ENCODE assay signal across 1 cellular context in the genomic region with DNA sequence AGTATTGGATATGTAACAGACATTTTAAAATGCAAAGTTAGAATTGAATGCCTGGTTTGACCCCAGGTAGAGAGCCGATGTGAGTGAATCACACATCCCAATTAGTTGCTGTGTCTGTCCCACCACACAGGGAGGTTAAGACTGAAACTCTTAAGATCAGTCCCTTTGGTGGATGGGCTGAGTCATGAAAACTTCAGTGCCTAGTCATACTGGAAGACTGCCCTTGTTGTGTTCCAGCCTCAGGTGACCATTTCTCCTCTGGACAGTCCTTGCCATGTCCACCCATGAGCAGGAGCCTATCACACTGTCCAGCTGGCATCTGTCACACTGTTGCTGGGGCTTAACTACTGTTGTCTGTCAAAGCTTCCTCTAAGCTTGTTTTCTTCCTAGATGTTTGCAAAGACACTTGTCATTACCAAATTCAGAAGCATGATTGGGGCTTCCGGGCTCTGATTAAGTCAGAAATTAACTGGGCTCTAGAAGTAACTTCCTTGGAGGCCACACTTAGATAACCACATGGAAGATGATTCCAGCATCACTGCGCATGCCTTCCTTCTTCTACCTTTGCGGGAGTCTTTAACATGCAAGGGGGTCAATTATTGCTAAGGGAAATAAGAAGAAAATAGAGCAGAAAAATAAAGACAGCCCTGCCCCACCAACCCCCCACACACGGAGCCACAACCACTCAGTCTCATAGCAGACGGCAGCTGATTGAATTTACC.
TF ChIP-seq lines count a peak whose summit lies in the region.

No MANE protein-coding gene starts in this region.

TF ChIP-seq in GM12878, 131 proteins besides CTCF, POLR2A, EP300 and RAD21 (continued from another document):
- TF ChIP-seq ETV6 (conservative IDR thresholded peaks at IDR 0.05 in 1 of 2, IDR thresholded peaks at IDR 0.05 in 1 of 2; ENCODE audit: borderline replicate concordance in 1 of 2, low read depth in 1 of 2) (0 out of 4 replicates have a peak, but pooled peaks of 1 of the 2 experiments have one; percentile 24), ZNF207 (IDR thresholded peaks at IDR 0.05; ENCODE audit: borderline replicate concordance) (no peak), CHD2 (IDR thresholded peaks at IDR 0.05; ENCODE audit: borderline replicate concordance, low read depth, low read length) (no peak), HDAC6 (IDR thresholded peaks at IDR 0.05; ENCODE audit: unreplicated experiment) (no peak), RELA (IDR thresholded peaks at IDR 0.05; ENCODE audit: borderline replicate concordance, partially characterized antibody) (no peak), CBX3 (IDR thresholded peaks at IDR 0.05; ENCODE audit: borderline replicate concordance, low read depth) (no peak), MTA2 (IDR thresholded peaks at IDR 0.05; ENCODE audit: low read depth) (0 out of 2 replicates have a peak, but pooled peaks have one; percentile 10), IKZF1 (conservative IDR thresholded peaks at IDR 0.05) (0 out of 2 replicates have a peak, but pooled peaks have one; percentile 20), BMI1 (IDR thresholded peaks at IDR 0.05; ENCODE audit: borderline replicate concordance) (no peak), BCL11A (IDR thresholded peaks at IDR 0.05; ENCODE audit: low read depth, low read length) (peak; percentile 33; the same call in 1 of the 2 replicates), DPF2 (IDR thresholded peaks at IDR 0.05) (peak; percentile 28; the same call in 1 of the 2 replicates), BRCA1 (IDR thresholded peaks at IDR 0.05; ENCODE audit: low read depth, low read length) (no peak), RAD51 (IDR thresholded peaks at IDR 0.05) (no peak), RELB (IDR thresholded peaks at IDR 0.05; ENCODE audit: low read depth) (no peak), HDGF (IDR thresholded peaks at IDR 0.05) (no peak), ATF7 (IDR thresholded peaks at IDR 0.05; ENCODE audit: low read depth) (no peak), NBN (IDR thresholded peaks at IDR 0.05) (no peak), CUX1 (IDR thresholded peaks at IDR 0.05; ENCODE audit: insufficient replicate concordance, low read depth, low read length) (no peak), SMARCA5 (IDR thresholded peaks at IDR 0.05) (no peak), MEF2B (IDR thresholded peaks at IDR 0.05; ENCODE audit: partially characterized antibody, poor library complexity, severe bottlenecking) (no peak), BACH1 (IDR thresholded peaks at IDR 0.05; ENCODE audit: borderline replicate concordance) (peak; percentile 80; the same call in 1 of the 2 replicates), BHLHE40 (IDR thresholded peaks at IDR 0.05; ENCODE audit: borderline replicate concordance in 1 of 2, low read depth in 2 of 2, low read length in 1 of 2) (0 out of 4 replicates have a peak, but pooled peaks of 1 of the 2 experiments have one; percentile 15), RCOR1 (conservative IDR thresholded peaks at IDR 0.05; ENCODE audit: low read depth, low read length) (no peak), ASH2L (IDR thresholded peaks at IDR 0.05; ENCODE audit: borderline replicate concordance, low read depth) (no peak), ELK1 (IDR thresholded peaks at IDR 0.05; ENCODE audit: low read depth, low read length) (no peak), PAX8 (IDR thresholded peaks at IDR 0.05) (no peak)
- TF ChIP-seq, protein P1, sequence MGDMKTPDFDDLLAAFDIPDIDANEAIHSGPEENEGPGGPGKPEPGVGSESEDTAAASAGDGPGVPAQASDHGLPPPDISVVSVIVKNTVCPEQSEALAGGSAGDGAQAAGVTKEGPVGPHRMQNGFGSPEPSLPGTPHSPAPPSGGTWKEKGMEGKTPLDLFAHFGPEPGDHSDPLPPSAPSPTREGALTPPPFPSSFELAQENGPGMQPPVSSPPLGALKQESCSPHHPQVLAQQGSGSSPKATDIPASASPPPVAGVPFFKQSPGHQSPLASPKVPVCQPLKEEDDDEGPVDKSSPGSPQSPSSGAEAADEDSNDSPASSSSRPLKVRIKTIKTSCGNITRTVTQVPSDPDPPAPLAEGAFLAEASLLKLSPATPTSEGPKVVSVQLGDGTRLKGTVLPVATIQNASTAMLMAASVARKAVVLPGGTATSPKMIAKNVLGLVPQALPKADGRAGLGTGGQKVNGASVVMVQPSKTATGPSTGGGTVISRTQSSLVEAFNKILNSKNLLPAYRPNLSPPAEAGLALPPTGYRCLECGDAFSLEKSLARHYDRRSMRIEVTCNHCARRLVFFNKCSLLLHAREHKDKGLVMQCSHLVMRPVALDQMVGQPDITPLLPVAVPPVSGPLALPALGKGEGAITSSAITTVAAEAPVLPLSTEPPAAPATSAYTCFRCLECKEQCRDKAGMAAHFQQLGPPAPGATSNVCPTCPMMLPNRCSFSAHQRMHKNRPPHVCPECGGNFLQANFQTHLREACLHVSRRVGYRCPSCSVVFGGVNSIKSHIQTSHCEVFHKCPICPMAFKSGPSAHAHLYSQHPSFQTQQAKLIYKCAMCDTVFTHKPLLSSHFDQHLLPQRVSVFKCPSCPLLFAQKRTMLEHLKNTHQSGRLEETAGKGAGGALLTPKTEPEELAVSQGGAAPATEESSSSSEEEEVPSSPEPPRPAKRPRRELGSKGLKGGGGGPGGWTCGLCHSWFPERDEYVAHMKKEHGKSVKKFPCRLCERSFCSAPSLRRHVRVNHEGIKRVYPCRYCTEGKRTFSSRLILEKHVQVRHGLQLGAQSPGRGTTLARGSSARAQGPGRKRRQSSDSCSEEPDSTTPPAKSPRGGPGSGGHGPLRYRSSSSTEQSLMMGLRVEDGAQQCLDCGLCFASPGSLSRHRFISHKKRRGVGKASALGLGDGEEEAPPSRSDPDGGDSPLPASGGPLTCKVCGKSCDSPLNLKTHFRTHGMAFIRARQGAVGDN (IDR thresholded peaks at IDR 0.05) = no peak
- TF ChIP-seq, protein P2, sequence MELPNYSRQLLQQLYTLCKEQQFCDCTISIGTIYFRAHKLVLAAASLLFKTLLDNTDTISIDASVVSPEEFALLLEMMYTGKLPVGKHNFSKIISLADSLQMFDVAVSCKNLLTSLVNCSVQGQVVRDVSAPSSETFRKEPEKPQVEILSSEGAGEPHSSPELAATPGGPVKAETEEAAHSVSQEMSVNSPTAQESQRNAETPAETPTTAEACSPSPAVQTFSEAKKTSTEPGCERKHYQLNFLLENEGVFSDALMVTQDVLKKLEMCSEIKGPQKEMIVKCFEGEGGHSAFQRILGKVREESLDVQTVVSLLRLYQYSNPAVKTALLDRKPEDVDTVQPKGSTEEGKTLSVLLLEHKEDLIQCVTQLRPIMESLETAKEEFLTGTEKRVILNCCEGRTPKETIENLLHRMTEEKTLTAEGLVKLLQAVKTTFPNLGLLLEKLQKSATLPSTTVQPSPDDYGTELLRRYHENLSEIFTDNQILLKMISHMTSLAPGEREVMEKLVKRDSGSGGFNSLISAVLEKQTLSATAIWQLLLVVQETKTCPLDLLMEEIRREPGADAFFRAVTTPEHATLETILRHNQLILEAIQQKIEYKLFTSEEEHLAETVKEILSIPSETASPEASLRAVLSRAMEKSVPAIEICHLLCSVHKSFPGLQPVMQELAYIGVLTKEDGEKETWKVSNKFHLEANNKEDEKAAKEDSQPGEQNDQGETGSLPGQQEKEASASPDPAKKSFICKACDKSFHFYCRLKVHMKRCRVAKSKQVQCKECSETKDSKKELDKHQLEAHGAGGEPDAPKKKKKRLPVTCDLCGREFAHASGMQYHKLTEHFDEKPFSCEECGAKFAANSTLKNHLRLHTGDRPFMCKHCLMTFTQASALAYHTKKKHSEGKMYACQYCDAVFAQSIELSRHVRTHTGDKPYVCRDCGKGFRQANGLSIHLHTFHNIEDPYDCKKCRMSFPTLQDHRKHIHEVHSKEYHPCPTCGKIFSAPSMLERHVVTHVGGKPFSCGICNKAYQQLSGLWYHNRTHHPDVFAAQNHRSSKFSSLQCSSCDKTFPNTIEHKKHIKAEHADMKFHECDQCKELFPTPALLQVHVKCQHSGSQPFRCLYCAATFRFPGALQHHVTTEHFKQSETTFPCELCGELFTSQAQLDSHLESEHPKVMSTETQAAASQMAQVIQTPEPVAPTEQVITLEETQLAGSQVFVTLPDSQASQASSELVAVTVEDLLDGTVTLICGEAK (IDR thresholded peaks at IDR 0.05; ENCODE audit: borderline replicate concordance) = no peak
TF ChIP-seq in GM12878: peak in this region for 8.
